In genomic region chr2:54591551-54591950, GRCh38 we compare ENCODE assay signal across 16 cellular contexts.
A peak's percentile ranks its signal among the peaks of the same experiment; 100 is the strongest.
DNase-seq lines count a peak whose midpoint lies in the region; ATAC-seq and TF ChIP-seq lines count a peak whose summit lies in the region.
"Had no signal": no experiment of that assay in that cellular context is flagged by ENCODE, and none has a peak within 500 bp of the region (broad histone marks: within the 10 kb centered on the region; RNA-seq: fewer than 3 reads in every experiment).

No MANE protein-coding gene starts in this region.

- peaks cover 0 to 56% (median 25%) of the 10 kb centered on the region in 11 experiments; a peak in 13 of 22 replicates for H3K36me3 ChIP-seq in BLaER1 treated with 17β-estradiol and CSF1 and Interleukin-3, amounts not matched to agents 10 nM and 100 nM
- H3K36me3 ChIP-seq in adrenal gland (replicated peaks in 1 of 2), result no peaks in the 10 kb centered on the region
- H3K36me3 ChIP-seq: cardiac muscle cell had no signal

- H3K4me1 Mint-ChIP-seq in Calu3 (ENCODE audit: low read depth, unreplicated experiment) (peaks cover 62% of the 10 kb centered on the region), nephron progenitor cell (peaks cover 24% of the 10 kb centered on the region)

- no peaks in the 10 kb centered on the region for H3K27me3 ChIP-seq in BLaER1 treated with 17β-estradiol and CSF1 and Interleukin-3, amounts not matched to agents 10 nM and 100 nM
- H3K27me3 ChIP-seq in adrenal gland, result no peaks in the 10 kb centered on the region
- H3K27me3 ChIP-seq: cardiac muscle cell had no signal

- H3K27ac ChIP-seq in BLaER1 treated with 17β-estradiol and CSF1 and Interleukin-3, amounts not matched to agents 10 nM and 100 nM, result peak overlapping the region in 8 of 11 experiments; percentile 76 to 94 (median 83); a peak in 16 of 22 replicates
- peak overlapping the region in 3 of 5 donors; percentile 15 to 53 (median 19) for H3K27ac ChIP-seq in adrenal gland
- H3K27ac ChIP-seq: cardiac muscle cell had no signal

- WGBS in adrenal gland, 4 donors, result 75 to 90% (median 84%) methylated on average over 3 of the region's 3 CpGs

- H3K36me3 Mint-ChIP-seq in Calu3 (ENCODE audit: insufficient read depth, unreplicated experiment), result peaks cover 84% of the 10 kb centered on the region
- peaks cover 8% of the 10 kb centered on the region for H3K36me3 Mint-ChIP-seq in nephron progenitor cell (ENCODE audit: low read depth)

- no peak for ATAC-seq in GM19395 (IDR thresholded peaks at IDR 0.05; ENCODE audit: unreplicated experiment)

- TF ChIP-seq POLR2A in adrenal gland (IDR thresholded peaks at IDR 0.05), result no peak

- no peak for TF ChIP-seq CTCF in Calu3 (IDR thresholded peaks at IDR 0.05; ENCODE audit: unreplicated experiment)
- no peak for TF ChIP-seq CTCF in adrenal gland (IDR thresholded peaks at IDR 0.05)
- TF ChIP-seq CTCF in nephron progenitor cell (IDR thresholded peaks at IDR 0.05), result no peak
- no peak for TF ChIP-seq CTCF in foreskin fibroblast (IDR thresholded peaks at IDR 0.05; ENCODE audit: low read depth, low read length)

- peaks cover 88 to 100% (median 100%) of the 10 kb centered on the region in 10 experiments for H3K4me1 ChIP-seq in BLaER1 treated with 17β-estradiol and CSF1 and Interleukin-3, amounts not matched to agents 10 nM and 100 nM
- H3K4me1 ChIP-seq in adrenal gland (replicated peaks in 1 of 2), result peaks cover 43 to 76% of the 10 kb centered on the region in 2 donors

- no TSS peak for BruUV-seq in Calu3 (replicated peaks; lab: Mats Ljungman, UMichigan)

- H3K9me3 ChIP-seq in BLaER1 treated with 17β-estradiol and CSF1 and Interleukin-3, amounts not matched to agents 10 nM and 100 nM (replicated peaks in 1 of 11), result no peaks in the 10 kb centered on the region
- H3K9me3 ChIP-seq in adrenal gland (replicated peaks in 1 of 3), result no peaks in the 10 kb centered on the region

- peak overlapping the region; percentile 83 to 98 (median 92) for H3K4me2 ChIP-seq in BLaER1 treated with 17β-estradiol and CSF1 and Interleukin-3, amounts not matched to agents 10 nM and 100 nM

- peak overlapping the region in 5 of 11 experiments; percentile 36 to 85 (median 78); a peak in 8 of 22 replicates for H3K9ac ChIP-seq in BLaER1 treated with 17β-estradiol and CSF1 and Interleukin-3, amounts not matched to agents 10 nM and 100 nM

- intact Hi-C loops in Calu3 (cut with micrococcal nuclease; ENCODE audit: unreplicated experiment), result no loop called here
- intact Hi-C loops in adrenal gland (cut with DNase I), result no loop called here

- H3K27ac Mint-ChIP-seq in Calu3 (ENCODE audit: unreplicated experiment) (peak overlapping the region; percentile 88), nephron progenitor cell (peak overlapping the region; percentile 44)

- H3K4me3 Mint-ChIP-seq in Calu3 (ENCODE audit: low read depth, unreplicated experiment), result no peak overlapping the region
- no peak overlapping the region for H3K4me3 Mint-ChIP-seq in nephron progenitor cell

- H4K20me1 ChIP-seq in BLaER1 treated with 17β-estradiol and CSF1 and Interleukin-3, amounts not matched to agents 10 nM and 100 nM, result peaks cover 0 to 87% (median 38%) of the 10 kb centered on the region in 11 experiments; a peak in 13 of 22 replicates

- H3K9me3 Mint-ChIP-seq in Calu3 (ENCODE audit: low read depth, unreplicated experiment), result no peaks in the 10 kb centered on the region
- no peaks in the 10 kb centered on the region for H3K9me3 Mint-ChIP-seq in nephron progenitor cell

- DNase-seq in Calu3, result no peak
- DNase-seq in adrenal gland, result no peak
- DNase-seq in nephron progenitor cell, result no peak
- no peak for DNase-seq in foreskin fibroblast
- no peak for DNase-seq in stimulated activated CD4-positive, alpha-beta T cell treated with anti-CD3 and anti-CD28 coated beads, Interleukin-2, amount 100 ng/mL, for 24 hours
- DNase-seq: activated CD4-positive, CD25-positive, alpha-beta regulatory T cell treated with anti-CD3 and anti-CD28 coated beads, Interleukin-2, amount 50 U/mL, for 72 hours; activated effector memory CD4-positive, alpha-beta T cell treated with anti-CD3 and anti-CD28 coated beads, Interleukin-2, amount 50 U/mL, for 16 hours; GOT3; kidney glomerular epithelial cell; NCI-H1417 treated with DMSO at 0.1 percent for 48 hours; OCI-M1; stimulated activated CD4-positive, alpha-beta T cell treated with anti-CD3 and anti-CD28 coated beads, Interleukin-1b, Interleukin-23, amount 100 ng/mL, for 48 hours; stimulated activated CD8-positive, alpha-beta memory T cell treated with anti-CD3 and anti-CD28 coated beads, Interleukin-4, amount 100 ng/mL, for 48 hours had no signal

- CTCF ChIA-PET in Calu3 (lab: Charles Lee), result no interaction called here

- peak overlapping the region in 2 of 10 experiments; percentile 51 to 58; a peak in 2 of 20 replicates for H3K4me3 ChIP-seq in BLaER1 treated with 17β-estradiol and CSF1 and Interleukin-3, amounts not matched to agents 10 nM and 100 nM
- H3K4me3 ChIP-seq in adrenal gland, result no peak overlapping the region
- H3K4me3 ChIP-seq in foreskin fibroblast (ENCODE audit: low read depth in 1 of 2, low read length in 2 of 2), result no peak overlapping the region
- H3K4me3 ChIP-seq: cardiac muscle cell had no signal

- H3K27me3 Mint-ChIP-seq in Calu3 (ENCODE audit: unreplicated experiment) (no peaks in the 10 kb centered on the region), nephron progenitor cell (ENCODE audit: low read depth, poor library complexity) (no peaks in the 10 kb centered on the region)
